Comparison of ENCODE assay signal across 8 cellular contexts in the genomic region with DNA sequence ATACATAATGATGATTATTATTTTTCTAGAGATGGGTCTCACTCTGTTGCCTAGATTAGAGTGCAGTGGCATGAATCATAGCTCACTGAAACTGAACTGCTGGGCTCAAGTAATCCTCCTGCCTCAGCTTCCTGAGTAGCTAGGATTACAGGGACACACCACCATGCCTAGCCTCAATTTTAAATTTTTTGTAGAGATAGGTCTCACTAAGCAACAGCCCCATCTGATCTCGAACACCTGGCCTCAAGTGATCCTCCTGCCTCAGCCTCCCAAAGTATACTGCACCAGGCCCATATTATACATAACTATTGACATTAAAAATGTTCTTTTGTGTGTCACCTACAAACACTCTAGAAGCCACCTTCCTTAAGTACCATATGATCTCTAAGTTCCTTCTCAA. TPM values are rescaled to one million over a fixed set of nuclear protein-coding genes. Genes with fewer than 3 reads are reported as not detected.
DNase-seq lines count a peak whose midpoint lies in the region; ATAC-seq, FAIRE-seq and TF ChIP-seq lines count a peak whose summit lies in the region.

No MANE protein-coding gene starts in this region.

- no peak overlapping the region for H3K56ac ChIP-seq in mesendoderm (ENCODE audit: low read length)

- no CpG with 5 or more reads among the region's 1 CpG for WGBS in right lobe of liver (ENCODE audit: insufficient coverage, low coverage, low lambda C conversion rate, missing lambda C conversion rate)
- 67% methylated on average over 1 of the region's 1 CpG for WGBS in HepG2 (ENCODE audit: low lambda C conversion rate)
- no CpG with 5 or more reads among the region's 1 CpG for WGBS in mesendoderm (ENCODE audit: extremely low coverage, insufficient coverage, low lambda C conversion rate)
- 87 to 88% methylated on average over 1 of the region's 1 CpG for WGBS in aorta, 2 donors

- H3K27ac ChIP-seq in right lobe of liver = peak overlapping the region in 2 of 3 donors; percentile 9 to 12
- H3K27ac ChIP-seq in HepG2 (ENCODE audit: extremely low read length, insufficient read depth, low read length) = no peak overlapping the region
- peak overlapping the region; percentile 93 for H3K27ac ChIP-seq in brain microvascular endothelial cell
- H3K27ac ChIP-seq in mesendoderm (ENCODE audit: low read depth, low read length) = no peak overlapping the region
- peak overlapping the region; percentile 49 to 87 for H3K27ac ChIP-seq in aorta (ENCODE audit: low read depth in 1 of 2, low read length in 2 of 2)
- no peak overlapping the region for H3K27ac ChIP-seq in MM.1S (ENCODE audit: low read length)

- H2BK120ac ChIP-seq in mesendoderm (ENCODE audit: low read depth, low read length) = no peak overlapping the region

- H2AK5ac ChIP-seq in mesendoderm (ENCODE audit: low read length) = no peak overlapping the region

- H3K9me2 ChIP-seq in MM.1S (replicated peaks; ENCODE audit: insufficient read depth, low read length) = no peaks in the 10 kb centered on the region

- no peak overlapping the region for H3K4ac ChIP-seq in mesendoderm (ENCODE audit: low read depth, low read length)

- H4K20me1 ChIP-seq in HepG2 (ENCODE audit: insufficient read depth, low read length) = no peaks in the 10 kb centered on the region
- no peaks in the 10 kb centered on the region for H4K20me1 ChIP-seq in MM.1S (ENCODE audit: insufficient read depth, low read length)

- H3K23ac ChIP-seq in mesendoderm (ENCODE audit: low read length) = no peak overlapping the region

- DNase-seq in right lobe of liver = no peak
- DNase-seq in HepG2 (ENCODE audit: low spot score) = no peak
- peak; percentile 59 for DNase-seq in brain microvascular endothelial cell
- no peak for DNase-seq in mesendoderm
- DNase-seq in aorta = no peak
- no peak for DNase-seq in MM.1S
- DNase-seq in NCI-H2029 treated with DMSO at 0.1 percent for 48 hours (lab: John Stamatoyannopoulos, UW) = no peak

- no peaks in the 10 kb centered on the region for H3K36me3 ChIP-seq in right lobe of liver
- no peaks in the 10 kb centered on the region for H3K36me3 ChIP-seq in HepG2 (replicated peaks in 1 of 2; ENCODE audit: control insufficient read depth in 1 of 2, insufficient read depth in 2 of 2, low read length in 2 of 2)
- H3K36me3 ChIP-seq in brain microvascular endothelial cell (replicated peaks) = no peaks in the 10 kb centered on the region
- no peaks in the 10 kb centered on the region for H3K36me3 ChIP-seq in mesendoderm (ENCODE audit: control insufficient read depth, insufficient read depth, low read length)
- H3K36me3 ChIP-seq in aorta (ENCODE audit: control insufficient read depth in 1 of 2, insufficient read depth in 2 of 2, low read length in 1 of 2) = no peaks in the 10 kb centered on the region
- H3K36me3 ChIP-seq in MM.1S (replicated peaks; ENCODE audit: insufficient read depth, low read length) = no peaks in the 10 kb centered on the region

- H2AFZ ChIP-seq in HepG2 (ENCODE audit: low read length) (no peak overlapping the region), MM.1S (ENCODE audit: low read length) (no peak overlapping the region)

- in situ Hi-C loops in HepG2 (cut with HindIII; ENCODE audit: extremely low pct_ligation_motif_present, low pct_unique_long_range_greater_than_20kb) = loop anchor here (10.0 kb wide), 1 partner anchor 66 kb away; no protein-coding TSS in a partner anchor
- in situ Hi-C loops in brain microvascular endothelial cell (cut with HindIII; ENCODE audit: low pct_ligation_motif_present, low sequenced_read_pairs) = no loop called here

- no peak overlapping the region for H2BK5ac ChIP-seq in mesendoderm (ENCODE audit: low read length)

- H3F3A ChIP-seq in MM.1S (ENCODE audit: insufficient read depth, low read length) = no peaks in the 10 kb centered on the region

- no peak overlapping the region for H2BK15ac ChIP-seq in mesendoderm (replicated peaks; ENCODE audit: low read depth)

- H3K9me3 ChIP-seq in right lobe of liver = no peaks in the 10 kb centered on the region
- no peaks in the 10 kb centered on the region for H3K9me3 ChIP-seq in HepG2 (ENCODE audit: low read length)
- H3K9me3 ChIP-seq in aorta (ENCODE audit: control insufficient read depth, low read length) = no peaks in the 10 kb centered on the region
- no peaks in the 10 kb centered on the region for H3K9me3 ChIP-seq in MM.1S (replicated peaks; ENCODE audit: insufficient read depth, low read length)

- H3K18ac ChIP-seq in mesendoderm (ENCODE audit: low read length) = peak overlapping the region; percentile 47

- CTCF ChIA-PET in HepG2 (lab: Yijun Ruan, JAX; ENCODE audit: low intra/inter-chr PET ratio, low total read pairs) = no interaction called here

- H3K27me3 ChIP-seq in right lobe of liver = no peaks in the 10 kb centered on the region
- H3K27me3 ChIP-seq in HepG2 (ENCODE audit: control insufficient read depth in 1 of 2, insufficient read depth in 2 of 2, low read length in 2 of 2) = peaks cover 0 to 9% of the 10 kb centered on the region in 2 experiments; a peak in 1 of 5 replicates
- no peaks in the 10 kb centered on the region for H3K27me3 ChIP-seq in brain microvascular endothelial cell (replicated peaks)
- peaks cover 7% of the 10 kb centered on the region for H3K27me3 ChIP-seq in mesendoderm (ENCODE audit: insufficient read depth, low read length, poor library complexity)
- no peaks in the 10 kb centered on the region for H3K27me3 ChIP-seq in aorta (ENCODE audit: control insufficient read depth in 1 of 2, insufficient read depth in 2 of 2, low read length in 1 of 2)
- no peaks in the 10 kb centered on the region for H3K27me3 ChIP-seq in MM.1S (replicated peaks; ENCODE audit: insufficient read depth, low read length)

- no peak overlapping the region for H3K4me2 ChIP-seq in HepG2 (ENCODE audit: low read depth, low read length)
- no peak overlapping the region for H3K4me2 ChIP-seq in mesendoderm (ENCODE audit: low read length)
- H3K4me2 ChIP-seq in MM.1S (ENCODE audit: low read depth, low read length) = no peak overlapping the region

- ATAC-seq in right lobe of liver (no peak), HepG2 (no peak; the same call in 2 of the 3 replicates), aorta (ENCODE audit: low FRiP score) (no peak), HG02759 (IDR thresholded peaks at IDR 0.05; ENCODE audit: unreplicated experiment) (no peak)

- TF ChIP-seq EP300 in HepG2 (IDR thresholded peaks at IDR 0.05; ENCODE audit: low read depth in 2 of 2, low read length in 2 of 2) (no peak), HepG2 (CRISPR knock-in tag; IDR thresholded peaks at IDR 0.05; ENCODE audit: borderline replicate concordance) (no peak)

- no peaks in the 10 kb centered on the region for H3K79me2 ChIP-seq in HepG2 (ENCODE audit: insufficient read depth, low read length)
- no peaks in the 10 kb centered on the region for H3K79me2 ChIP-seq in mesendoderm (ENCODE audit: control insufficient read depth, insufficient read depth, low read length)
- H3K79me2 ChIP-seq in MM.1S (ENCODE audit: low read length) = no peaks in the 10 kb centered on the region

- BruUV-seq in HepG2 (replicated peaks; lab: Mats Ljungman, UMichigan) = no TSS peak

- TF ChIP-seq RAD21 in HepG2 (CRISPR knock-in tag; IDR thresholded peaks at IDR 0.05) = no peak

- H3K9ac ChIP-seq in HepG2 (ENCODE audit: insufficient read depth, low read depth, low read length) (no peak overlapping the region), mesendoderm (ENCODE audit: low read length) (no peak overlapping the region), MM.1S (ENCODE audit: low read length) (no peak overlapping the region)

- H4K5ac ChIP-seq in mesendoderm (ENCODE audit: low read length) = no peak overlapping the region

- TF ChIP-seq CTCF in right lobe of liver (IDR thresholded peaks at IDR 0.05) (no peak), HepG2 (CRISPR knock-in tag; IDR thresholded peaks at IDR 0.05) (no peak), brain microvascular endothelial cell (IDR thresholded peaks at IDR 0.05; ENCODE audit: low read depth, low read length, missing control alignments) (no peak), MM.1S (IDR thresholded peaks at IDR 0.05; ENCODE audit: low read length) (no peak)

- H3K4me3 ChIP-seq in right lobe of liver (no peak overlapping the region), HepG2 (replicated peaks in 1 of 3; ENCODE audit: insufficient read depth in 1 of 3, low read depth in 2 of 3, low read length in 3 of 3) (no peak overlapping the region), brain microvascular endothelial cell (ENCODE audit: low read depth, low read length) (no peak overlapping the region), mesendoderm (ENCODE audit: low read length) (no peak overlapping the region), aorta (ENCODE audit: low read length in 2 of 2) (no peak overlapping the region), MM.1S (ENCODE audit: low read length) (no peak overlapping the region)

- POLR2A ChIA-PET in HepG2 (lab: Yijun Ruan, JAX) = interaction anchor here (1.1 to 1.2 kb wide), 2 partner anchors 68 to 69 kb away, joined by 4 to 6 read pairs; no protein-coding TSS in a partner anchor

- H3K4me1 ChIP-seq in right lobe of liver (peaks cover 0 to 3% (median 0%) of the 10 kb centered on the region in 4 donors), HepG2 (ENCODE audit: insufficient read depth, low read length) (peaks cover 19% of the 10 kb centered on the region), mesendoderm (ENCODE audit: control insufficient read depth, low read depth, low read length) (no peaks in the 10 kb centered on the region), aorta (ENCODE audit: control insufficient read depth in 1 of 2, insufficient read depth in 2 of 2, low read length in 2 of 2) (peaks cover 0 to 3% of the 10 kb centered on the region in 2 donors), MM.1S (ENCODE audit: low read length) (peaks cover 9% of the 10 kb centered on the region; the same call in 1 of the 2 replicates)

- intact Hi-C loops in right lobe of liver (cut with DNase I) (no loop called here), HepG2 (cut with micrococcal nuclease; ENCODE audit: unreplicated experiment) (loop anchor here (5.0 kb wide), 1 partner anchor 68 kb away; no protein-coding TSS in a partner anchor), aorta (cut with DNase I) (loop anchor here (2.0 to 10.0 kb wide), 3 partner anchors 68 to 646 kb away; no protein-coding TSS in a partner anchor)

- TF ChIP-seq POLR2A in right lobe of liver (IDR thresholded peaks at IDR 0.05) (no peak), HepG2 (IDR thresholded peaks at IDR 0.05; ENCODE audit: insufficient read depth in 1 of 2, low read depth in 2 of 2, low read length in 2 of 2) (no peak)

- H3K79me1 ChIP-seq in mesendoderm (ENCODE audit: low read length) = no peaks in the 10 kb centered on the region

- H4K8ac ChIP-seq in mesendoderm (ENCODE audit: low read depth, low read length) = no peak overlapping the region

- FAIRE-seq in HepG2 (lab: Jason Lieb, UNC) = no peak

RNA-seq across cellular contexts. Expression of a gene that starts 3.4 kb away (rescaled TPM):
- total RNA-seq in right lobe of liver (100 to 1,000 TPM in 2 of 6 experiments, 10 to 100 TPM in 4; 40.3 to 153 (median 74.5) TPM), HepG2 (2016; rRNA removed; fragmentation: Illumina TruSeq; extraction: Trizol) (190 and 310 TPM in 2 replicates), aorta (100 to 1,000 TPM; 115 to 140 TPM)
- 19.9 and 20.1 TPM in 2 replicates for total RNA-seq in HepG2 (2016; cell fraction: cytosol; rRNA removed; fragmentation: Illumina TruSeq; extraction: Trizol; ENCODE audit: low read depth)
- total RNA-seq in HepG2 (2016; cell fraction: insoluble cytoplasmic fraction; rRNA removed; fragmentation: Illumina TruSeq; extraction: Trizol) = 196 and 299 TPM in 2 replicates
- 56.9 and 67.1 TPM in 2 replicates for total RNA-seq in HepG2 (2016; cell fraction: membrane; rRNA removed; fragmentation: Illumina TruSeq; extraction: Trizol)
- 136 and 137 TPM in 2 replicates for total RNA-seq in HepG2 (2016; cell fraction: nucleus; rRNA removed; fragmentation: Illumina TruSeq; extraction: Trizol)
- polyA plus RNA-seq in HepG2 (2011; rRNA removed) (54.0 and 56.7 TPM in 2 replicates), aorta (100 to 1,000 TPM in 1 of 2 donors, 10 to 100 TPM in 1; 97.7 to 119 TPM)
- 49.7 and 55.5 TPM in 2 replicates for polyA plus RNA-seq in HepG2 (2011; cell fraction: cytosol; rRNA removed)
- polyA plus RNA-seq in HepG2 (2011; cell fraction: nucleus; rRNA removed) = 34.5 and 36.8 TPM in 2 replicates
- 71.7 and 123 TPM in 2 replicates for polyA plus RNA-seq in HepG2 (2012)
- 5.1 and 5.7 TPM in 2 replicates for polyA plus RNA-seq in HepG2 (2016; cell fraction: cytosol; fragmentation: Illumina TruSeq; extraction: Trizol; ENCODE audit: low read depth)
- 169 and 189 TPM in 2 replicates for polyA plus RNA-seq in HepG2 (2016; cell fraction: insoluble cytoplasmic fraction; fragmentation: Illumina TruSeq; extraction: Trizol; ENCODE audit: low read depth)
- polyA plus RNA-seq in HepG2 (2016; cell fraction: membrane; fragmentation: Illumina TruSeq; extraction: Trizol; ENCODE audit: low read depth) = 20.5 and 20.8 TPM in 2 replicates
- 62.2 and 73.4 TPM in 2 replicates for polyA plus RNA-seq in HepG2 (2016; cell fraction: nucleus; fragmentation: Illumina TruSeq; extraction: Trizol; ENCODE audit: insufficient read depth, low read depth)
- 180 and 1,112 TPM in 2 replicates for polyA minus RNA-seq in HepG2 (2011; rRNA and poly(A)+ RNA removed; ENCODE audit: low replicate concordance)
- 31.5 and 40.6 TPM in 2 replicates for polyA minus RNA-seq in HepG2 (2011; cell fraction: cytosol; rRNA and poly(A)+ RNA removed)
- polyA minus RNA-seq in HepG2 (2011; cell fraction: nucleus; rRNA and poly(A)+ RNA removed) = 141 and 142 TPM in 2 replicates
- polyA plus RNA-seq in mesendoderm (2013, experiment 1 of 2) = 124 TPM
- 124 TPM for polyA plus RNA-seq in mesendoderm (2013, experiment 2 of 2)

Comparison
In these comparisons a context has a peak if more than half of its experiments do, and no peak if none do; other contexts are left out.
1. H3K27ac ChIP-seq: peak in right lobe of liver (2 of 3), brain microvascular endothelial cell (single experiment) and aorta (2 of 2); none in HepG2 (single experiment), mesendoderm (single experiment) and MM.1S (single experiment).
2. intact Hi-C loops: an anchor here in HepG2 (5.0 kb wide) and aorta (2.0 to 10.0 kb wide); none called in right lobe of liver.